ENCODE assay signal across 5 cellular contexts in the genomic region with DNA sequence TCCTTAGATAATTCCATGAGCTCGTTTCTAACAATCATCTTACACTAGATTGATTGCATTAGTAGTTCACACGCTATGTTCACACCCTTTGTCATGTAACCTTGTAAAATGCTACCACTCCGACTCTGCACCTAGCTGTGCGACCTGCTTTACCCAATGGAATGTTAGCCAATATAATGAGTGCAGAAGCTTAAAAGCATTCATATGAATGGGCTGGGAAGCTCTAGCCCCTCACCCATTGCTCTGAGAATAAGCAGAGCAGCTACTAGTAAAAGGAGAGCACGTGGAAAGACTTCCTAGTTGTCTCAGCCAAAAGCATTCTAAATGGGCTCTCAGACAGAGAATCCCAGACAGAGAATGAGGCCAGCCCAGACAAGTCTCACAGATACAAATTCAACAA.
"Had no signal": no experiment of that assay in that cellular context is flagged by ENCODE, and none has a peak within 500 bp of the region (broad histone marks: within the 10 kb centered on the region; RNA-seq: fewer than 3 reads in every experiment).

No MANE protein-coding gene starts in this region.

- ATAC-seq: K562 had no signal

- H2AFZ ChIP-seq: GM23248 had no signal

- H3K27ac ChIP-seq: GM23248 had no signal

- DNase-seq: GM23248, H9, HCEC 1CT, IMR-90 had no signal

- H3K9ac ChIP-seq: GM23248 had no signal

- H3K4me3 ChIP-seq: GM23248, K562 had no signal
